Comparison of ENCODE assay signal across 14 cellular contexts in genomic region chr3:186526256-186526606, GRCh38. TPM values are rescaled to one million over a fixed set of nuclear protein-coding genes. Genes with fewer than 3 reads are reported as not detected.
DNase-seq lines count a peak whose midpoint lies in the region; ATAC-seq and TF ChIP-seq lines count a peak whose summit lies in the region.
"Had no signal": no experiment of that assay in that cellular context is flagged by ENCODE, and none has a peak within 500 bp of the region (broad histone marks: within the 10 kb centered on the region; RNA-seq: fewer than 3 reads in every experiment).

No MANE protein-coding gene starts in this region.

- intact Hi-C loops in left lung (cut with DNase I), result no loop called here

- no peaks in the 10 kb centered on the region for H3K36me3 ChIP-seq in left lung

- no peaks in the 10 kb centered on the region for H3K4me1 ChIP-seq in left lung

- H3K4me3 ChIP-seq in left lung, result no peak overlapping the region

- ATAC-seq in GM18498 (IDR thresholded peaks at IDR 0.05; ENCODE audit: unreplicated experiment), result peak; percentile 60
- ATAC-seq in GM21360 (IDR thresholded peaks at IDR 0.05; ENCODE audit: unreplicated experiment), result peak; percentile 38
- peak; percentile 49 for ATAC-seq in HG03280 (IDR thresholded peaks at IDR 0.05; ENCODE audit: unreplicated experiment)
- ATAC-seq in esophagus mucosa, result peak; percentile 24
- ATAC-seq in left lung, result no peak
- ATAC-seq: T-cell had no signal

- CTCF ChIA-PET in RWPE1 (lab: Yijun Ruan, JAX), result interaction anchor here (0.7 kb wide), 1 partner anchor 295 kb away, joined by 4 read pairs; no protein-coding TSS in a partner anchor

- POLR2A ChIA-PET in RWPE1 (lab: Yijun Ruan, JAX; ENCODE audit: low non-redundant PET), result no interaction called here

- no peak for DNase-seq in RWPE1 (ENCODE audit: low spot score)
- no peak for DNase-seq in left lung
- no peak for DNase-seq in UCSD-AML1 (lab: John Stamatoyannopoulos, UW; ENCODE audit: unreplicated experiment)
- no peak for DNase-seq in central memory CD4-positive, alpha-beta T cell
- DNase-seq: activated CD4-positive, alpha-beta T cell treated with anti-CD3 and anti-CD28 coated beads, Interleukin-2, amount 10 ng/mL, durations not matched to agents 7 days and 5 days; HFFc6; NCI-H187 treated with DMSO at 0.1 percent for 48 hours; retina had no signal

- TF ChIP-seq CTCF in RWPE1 (conservative IDR thresholded peaks at IDR 0.05; ENCODE audit: low read depth) (no peak), left lung (IDR thresholded peaks at IDR 0.05) (no peak)

- H3K27me3 ChIP-seq in left lung, result no peaks in the 10 kb centered on the region

- H3K27ac ChIP-seq in RWPE1 (no peak overlapping the region), left lung (no peak overlapping the region)
- H3K27ac ChIP-seq: C4-2B had no signal

- H3K9me3 ChIP-seq in left lung, result no peaks in the 10 kb centered on the region

RNA-seq across cellular contexts. Expression of gene CRYGS, which starts 17.9 kb away (rescaled TPM):
- 1.2 TPM for total RNA-seq in esophagus mucosa
- 1 to 10 TPM; 1.8 to 3.7 TPM for total RNA-seq in left lung

RNA-seq across cellular contexts. Expression of gene TBCCD1, which starts 40.9 kb away (rescaled TPM):
- total RNA-seq in esophagus mucosa (6.6 TPM), left lung (10 to 100 TPM; 11.6 to 12.1 TPM)

RNA-seq across cellular contexts. Expression of gene DNAJB11, which starts 44.3 kb away (rescaled TPM):
- total RNA-seq in esophagus mucosa (24.0 TPM), left lung (10 to 100 TPM; 46.8 to 78.3 TPM)
